Comparison of ENCODE assay signal across 10 cellular contexts in genomic region chr6:24668066-24668996, GRCh38. TPM values are rescaled to one million over a fixed set of nuclear protein-coding genes. Genes with fewer than 3 reads are reported as not detected.
DNase-seq lines count a peak whose midpoint lies in the region; ATAC-seq and TF ChIP-seq lines count a peak whose summit lies in the region.
"Not testable (repeated sequence)": the region's sequence is repeated elsewhere in the genome, so short reads cannot be mapped to it uniquely, and the experiment has no call there.
"Had no signal": no experiment of that assay in that cellular context is flagged by ENCODE, and none has a peak within 500 bp of the region (broad histone marks: within the 10 kb centered on the region; RNA-seq: fewer than 3 reads in every experiment).

No MANE protein-coding gene starts in this region.

- peak overlapping the region; percentile 97 to 100 (median 99) for H3K4me3 Mint-ChIP-seq in CD8-positive, alpha-beta memory T cell
- H3K4me3 Mint-ChIP-seq in IgD-negative memory B cell, result peak overlapping the region; percentile 97 to 100 (median 98)
- H3K4me3 Mint-ChIP-seq in activated CD8-positive, alpha-beta memory T cell treated with anti-CD3 and anti-CD28 coated beads, Interleukin-2, amount 10 ng/mL, durations not matched to agents 7 days and 5 days, result peak overlapping the region; percentile 97
- peak overlapping the region; percentile 96 to 100 (median 99) for H3K4me3 Mint-ChIP-seq in nephron

- POLR2A ChIA-PET in CD8-positive, alpha-beta memory T cell (lab: Charles Lee); PC-9 (lab: Charles Lee; ENCODE audit: unreplicated experiment): not testable (repeated sequence)

- not testable (repeated sequence) for H3K9me3 ChIP-seq in CD8-positive, alpha-beta memory T cell (ENCODE audit: low read length); colonic mucosa; thoracic aorta
- H3K9me3 ChIP-seq in PC-9 (ENCODE audit: insufficient read depth, low read depth), result peaks cover 24% of the 10 kb centered on the region
- H3K9me3 ChIP-seq in iPS-20b (ENCODE audit: insufficient read depth, low read depth, low read length), result peaks cover 43% of the 10 kb centered on the region

- peaks cover 39% of the 10 kb centered on the region for H3K4me1 ChIP-seq in CD8-positive, alpha-beta memory T cell (ENCODE audit: insufficient read depth, low read length)
- H3K4me1 ChIP-seq in PC-9 (replicated peaks; ENCODE audit: insufficient read depth) (peaks cover 32% of the 10 kb centered on the region), colonic mucosa (peaks cover 13% of the 10 kb centered on the region), thoracic aorta (ENCODE audit: control insufficient read depth in 1 of 2, low read depth in 2 of 2) (peaks cover 12 to 32% of the 10 kb centered on the region in 2 donors)
- H3K4me1 ChIP-seq in iPS-20b (ENCODE audit: insufficient read depth, low read length), result not testable (repeated sequence)

- BruUV-seq in PC-9 (replicated peaks; lab: Mats Ljungman, UMichigan), result not testable (repeated sequence)

- ATAC-seq in activated CD8-positive, alpha-beta memory T cell treated with anti-CD3 and anti-CD28 coated beads, Interleukin-2, amount 10 ng/mL, durations not matched to agents 7 days and 5 days; thoracic aorta (ENCODE audit: insufficient number of reproducible peaks, low FRiP score, low read depth): not testable (repeated sequence)

- not testable (repeated sequence) for DNase-seq in CD8-positive, alpha-beta memory T cell; PC-9; activated CD8-positive, alpha-beta memory T cell treated with anti-CD3 and anti-CD28 coated beads, Interleukin-2, amount 10 ng/mL, durations not matched to agents 7 days and 5 days; colonic mucosa; thoracic aorta (ENCODE audit: low spot score)

- H4K20me1 ChIP-seq in PC-9 (ENCODE audit: insufficient read depth), result not testable (repeated sequence)

- CTCF ChIA-PET in CD8-positive, alpha-beta memory T cell (lab: Charles Lee), result interaction anchor here (2.7 kb wide), 1 partner anchor 87 kb away, joined by 17 read pairs; no protein-coding TSS in a partner anchor
- CTCF ChIA-PET in PC-9 (lab: Charles Lee); activated CD8-positive, alpha-beta memory T cell treated with anti-CD3 and anti-CD28 coated beads, Interleukin-2, amount 10 ng/mL, durations not matched to agents 7 days and 5 days (lab: Charles Lee): not testable (repeated sequence)

- peaks cover 12% of the 10 kb centered on the region for H3K36me3 ChIP-seq in CD8-positive, alpha-beta memory T cell (ENCODE audit: insufficient read depth, low read length)
- H3K36me3 ChIP-seq in PC-9 (ENCODE audit: low read depth) (peaks cover 30% of the 10 kb centered on the region; the same call in 1 of the 2 replicates), iPS-20b (ENCODE audit: insufficient read depth, low read depth, low read length) (peaks cover 38% of the 10 kb centered on the region)
- H3K36me3 ChIP-seq in colonic mucosa, thoracic aorta: not testable (repeated sequence)

- TF ChIP-seq CTCF in PC-9 (conservative IDR thresholded peaks at IDR 0.05); colonic mucosa (IDR thresholded peaks at IDR 0.05); nephron (IDR thresholded peaks at IDR 0.05; ENCODE audit: unreplicated experiment in 3 of 3); thoracic aorta (IDR thresholded peaks at IDR 0.05): not testable (repeated sequence)

- not testable (repeated sequence) for H3K27me3 Mint-ChIP-seq in CD8-positive, alpha-beta memory T cell; IgD-negative memory B cell; activated CD8-positive, alpha-beta memory T cell treated with anti-CD3 and anti-CD28 coated beads, Interleukin-2, amount 10 ng/mL, durations not matched to agents 7 days and 5 days; nephron (ENCODE audit: low read depth)

- not testable (repeated sequence) for H3K9me2 ChIP-seq in PC-9 (ENCODE audit: insufficient read depth)

- not testable (repeated sequence) for H3K27me3 ChIP-seq in CD8-positive, alpha-beta memory T cell (ENCODE audit: insufficient read depth, low read length, poor library complexity, severe bottlenecking); PC-9 (ENCODE audit: insufficient read depth, low read depth); colonic mucosa; iPS-20b (ENCODE audit: insufficient read depth, low read length); thoracic aorta (replicated peaks; ENCODE audit: insufficient read depth)

- peak overlapping the region; percentile 89 for H3K27ac ChIP-seq in CD8-positive, alpha-beta memory T cell (ENCODE audit: low read depth, low read length)
- peak overlapping the region; percentile 97 for H3K27ac ChIP-seq in PC-9
- peak overlapping the region; percentile 98 for H3K27ac ChIP-seq in colonic mucosa
- H3K27ac ChIP-seq in iPS-20b (ENCODE audit: low read length); thoracic aorta: not testable (repeated sequence)

- H3K4me3 ChIP-seq in CD8-positive, alpha-beta memory T cell (ENCODE audit: low read length), result peak overlapping the region; percentile 78
- H3K4me3 ChIP-seq in PC-9, result peak overlapping the region; percentile 98; the same call in 1 of the 2 replicates
- H3K4me3 ChIP-seq in colonic mucosa, result peak overlapping the region; percentile 49
- peak overlapping the region; percentile 100 for H3K4me3 ChIP-seq in iPS-20b (ENCODE audit: low read length)
- peak overlapping the region; percentile 93 for H3K4me3 ChIP-seq in thoracic aorta

- peaks cover 3 to 38% (median 4%) of the 10 kb centered on the region in 3 donors for H3K36me3 Mint-ChIP-seq in CD8-positive, alpha-beta memory T cell
- H3K36me3 Mint-ChIP-seq in IgD-negative memory B cell, result peaks cover 14% of the 10 kb centered on the region
- H3K36me3 Mint-ChIP-seq in activated CD8-positive, alpha-beta memory T cell treated with anti-CD3 and anti-CD28 coated beads, Interleukin-2, amount 10 ng/mL, durations not matched to agents 7 days and 5 days, result peaks cover 40% of the 10 kb centered on the region
- peaks cover 62% of the 10 kb centered on the region for H3K36me3 Mint-ChIP-seq in nephron (ENCODE audit: low read depth)

- not testable (repeated sequence) for H3K9me3 Mint-ChIP-seq in CD8-positive, alpha-beta memory T cell; IgD-negative memory B cell
- peaks cover 20% of the 10 kb centered on the region for H3K9me3 Mint-ChIP-seq in activated CD8-positive, alpha-beta memory T cell treated with anti-CD3 and anti-CD28 coated beads, Interleukin-2, amount 10 ng/mL, durations not matched to agents 7 days and 5 days (ENCODE audit: low read depth)
- peaks cover 37% of the 10 kb centered on the region for H3K9me3 Mint-ChIP-seq in nephron

- intact Hi-C loops in PC-9 (cut with micrococcal nuclease; ENCODE audit: unreplicated experiment); colonic mucosa (cut with DNase I): not testable (repeated sequence)

- peak overlapping the region; percentile 75 to 99 for H3K9ac ChIP-seq in colonic mucosa (ENCODE audit: low read depth in 2 of 2, low read length in 2 of 2)
- H3K9ac ChIP-seq in iPS-20b (ENCODE audit: low read depth, low read length), result not testable (repeated sequence)

- H3K4me2 ChIP-seq in PC-9, result peak overlapping the region; percentile 97

- H3K27ac Mint-ChIP-seq in CD8-positive, alpha-beta memory T cell, result peak overlapping the region in 2 of 8 donors; percentile 40 to 41
- peak overlapping the region; percentile 40 to 97 (median 94) for H3K27ac Mint-ChIP-seq in IgD-negative memory B cell
- peak overlapping the region; percentile 31 for H3K27ac Mint-ChIP-seq in activated CD8-positive, alpha-beta memory T cell treated with anti-CD3 and anti-CD28 coated beads, Interleukin-2, amount 10 ng/mL, durations not matched to agents 7 days and 5 days
- not testable (repeated sequence) for H3K27ac Mint-ChIP-seq in nephron

- H3F3A ChIP-seq in PC-9 (ENCODE audit: insufficient read depth, low read depth), result peaks cover 24% of the 10 kb centered on the region

- peaks cover 51% of the 10 kb centered on the region for H3K79me2 ChIP-seq in PC-9 (ENCODE audit: low read depth)

- H2AFZ ChIP-seq in PC-9, result peak overlapping the region; percentile 92; the same call in 1 of the 2 replicates

- peaks cover 37 to 60% (median 51%) of the 10 kb centered on the region in 3 donors for H3K4me1 Mint-ChIP-seq in CD8-positive, alpha-beta memory T cell
- H3K4me1 Mint-ChIP-seq in IgD-negative memory B cell (peaks cover 25 to 43% (median 35%) of the 10 kb centered on the region in 3 donors), nephron (peaks cover 39% of the 10 kb centered on the region)
- peaks cover 46% of the 10 kb centered on the region for H3K4me1 Mint-ChIP-seq in activated CD8-positive, alpha-beta memory T cell treated with anti-CD3 and anti-CD28 coated beads, Interleukin-2, amount 10 ng/mL, durations not matched to agents 7 days and 5 days

RNA-seq across cellular contexts. Expression of gene ACOT13, which starts 1.5 kb away (rescaled TPM):
- 10 to 100 TPM; 19.6 to 25.3 TPM for total RNA-seq in CD8-positive, alpha-beta memory T cell
- 17.0 TPM for polyA plus RNA-seq in CD8-positive, alpha-beta memory T cell
- polyA plus RNA-seq in IgD-negative memory B cell, result 15.0 TPM
- total RNA-seq in PC-9 (2021) (70.9 and 79.2 TPM in 2 replicates), colonic mucosa (10 to 100 TPM; 39.6 to 63.6 TPM), thoracic aorta (1 to 10 TPM; 2.5 to 5.8 TPM)
- 10 to 100 TPM; 21.8 to 25.6 TPM for total RNA-seq in activated CD8-positive, alpha-beta memory T cell treated with anti-CD3 and anti-CD28 coated beads, Interleukin-2, amount 10 ng/mL, durations not matched to agents 7 days and 5 days

RNA-seq across cellular contexts. Expression of gene TDP2, which starts 1.6 kb away (rescaled TPM):
- total RNA-seq in CD8-positive, alpha-beta memory T cell, result 10 to 100 TPM; 49.8 to 50.6 TPM
- 46.1 TPM for polyA plus RNA-seq in CD8-positive, alpha-beta memory T cell
- 38.3 TPM for polyA plus RNA-seq in IgD-negative memory B cell
- 83.0 and 95.8 TPM in 2 replicates for total RNA-seq in PC-9 (2021)
- 10 to 100 TPM; 40.5 to 45.7 TPM for total RNA-seq in activated CD8-positive, alpha-beta memory T cell treated with anti-CD3 and anti-CD28 coated beads, Interleukin-2, amount 10 ng/mL, durations not matched to agents 7 days and 5 days
- 100 to 1,000 TPM; 209 to 408 TPM for total RNA-seq in colonic mucosa
- total RNA-seq in thoracic aorta, result 10 to 100 TPM; 31.1 to 40.3 TPM

RNA-seq across cellular contexts. Expression of gene KIAA0319, which starts 22.3 kb away (rescaled TPM):
- under 1 TPM; 0.07 to 0.09 TPM for total RNA-seq in CD8-positive, alpha-beta memory T cell
- polyA plus RNA-seq in CD8-positive, alpha-beta memory T cell, result not detected
- 1.0 TPM for polyA plus RNA-seq in IgD-negative memory B cell
- total RNA-seq in PC-9 (2021) (14.4 and 15.3 TPM in 2 replicates), colonic mucosa (1 to 10 TPM; 1.2 to 1.7 TPM), thoracic aorta (not detected)
- under 1 TPM in 1 of 2 experiments, not detected in 1; 0.06 TPM for total RNA-seq in activated CD8-positive, alpha-beta memory T cell treated with anti-CD3 and anti-CD28 coated beads, Interleukin-2, amount 10 ng/mL, durations not matched to agents 7 days and 5 days
- total RNA-seq: foreskin keratinocyte; T-helper 2 cell treated with Interferon-gamma antibody and Interleukin-4, amounts not matched to agents 100 ng/mL and 5 ng/mL, for 36 hours had no signal
- polyA plus RNA-seq: foreskin keratinocyte had no signal

RNA-seq across cellular contexts. Expression of gene C6orf62, which starts 50.6 kb away (rescaled TPM):
- 10 to 100 TPM; 95.1 to 95.6 TPM for total RNA-seq in CD8-positive, alpha-beta memory T cell
- 120 TPM for polyA plus RNA-seq in CD8-positive, alpha-beta memory T cell
- 102 TPM for polyA plus RNA-seq in IgD-negative memory B cell
- total RNA-seq in PC-9 (2021), result 107 and 128 TPM in 2 replicates
- total RNA-seq in activated CD8-positive, alpha-beta memory T cell treated with anti-CD3 and anti-CD28 coated beads, Interleukin-2, amount 10 ng/mL, durations not matched to agents 7 days and 5 days, result 100 to 1,000 TPM; 141 to 148 TPM
- total RNA-seq in colonic mucosa, result 10 to 100 TPM; 70.5 to 85.3 TPM
- total RNA-seq in thoracic aorta, result 10 to 100 TPM; 37.6 to 72.2 TPM

Comparison
In these comparisons a context has a peak if more than half of its experiments do, and no peak if none do; other contexts are left out.
1. H3K4me3 ChIP-seq: peak in every context shown above with its lines; median percentile 100 in iPS-20b; 98 in PC-9; 93 in thoracic aorta; 78 in CD8-positive, alpha-beta memory T cell; 49 in colonic mucosa.